In genomic region chr14:72247896-72248295, GRCh38 we compare ENCODE assay signal across 26 cellular contexts.
A peak's percentile ranks its signal among the peaks of the same experiment; 100 is the strongest.
DNase-seq lines count a peak whose midpoint lies in the region; ATAC-seq and TF ChIP-seq lines count a peak whose summit lies in the region.
"Had no signal": no experiment of that assay in that cellular context is flagged by ENCODE, and none has a peak within 500 bp of the region (broad histone marks: within the 10 kb centered on the region; RNA-seq: fewer than 3 reads in every experiment).

No MANE protein-coding gene starts in this region.

- peaks cover 23% of the 10 kb centered on the region for H3K9me3 Mint-ChIP-seq in mesothelial cell of epicardium

- ATAC-seq in Right ventricle myocardium superior (ENCODE audit: poor library complexity) (peak; percentile 60), heart right ventricle (peak in 5 of 8 donors; percentile 54 to 80 (median 72))
- ATAC-seq: GM12878 had no signal

- WGBS in heart right ventricle, 2 donors: 33 to 38% methylated on average over 1 of the region's 1 CpG
- 80% methylated on average over 1 of the region's 1 CpG for WGBS in esophagus muscularis mucosa

- H3K4me1 ChIP-seq in heart right ventricle (peaks cover 0 to 34% (median 22%) of the 10 kb centered on the region in 9 donors), left ventricle myocardium inferior (peaks cover 24% of the 10 kb centered on the region), esophagus muscularis mucosa (peaks cover 0 to 15% (median 12%) of the 10 kb centered on the region in 4 donors), tibial artery (peaks cover 0 to 31% (median 0%) of the 10 kb centered on the region in 4 donors)
- H3K4me1 ChIP-seq: BE2C had no signal

- H3K4me3 Mint-ChIP-seq in mesothelial cell of epicardium: no peak overlapping the region
- H3K4me3 Mint-ChIP-seq: CD14-positive monocyte; CD4-positive, alpha-beta memory T cell; CD4-positive, CD25-positive, alpha-beta regulatory T cell; CD8-positive, alpha-beta memory T cell had no signal

- no peak for TF ChIP-seq CTCF in heart right ventricle (IDR thresholded peaks at IDR 0.05)
- no peak for TF ChIP-seq CTCF in left ventricle myocardium inferior (IDR thresholded peaks at IDR 0.05; ENCODE audit: borderline replicate concordance)
- no peak for TF ChIP-seq CTCF in esophagus muscularis mucosa (IDR thresholded peaks at IDR 0.05)
- TF ChIP-seq CTCF in mesothelial cell of epicardium (IDR thresholded peaks at IDR 0.05; ENCODE audit: unreplicated experiment): no peak
- TF ChIP-seq CTCF in tibial artery (IDR thresholded peaks at IDR 0.05): no peak

- intact Hi-C loops in Right ventricle myocardium superior (cut with DNase I) (no loop called here), cardiac septum (cut with DNase I) (no loop called here), heart right ventricle (cut with DNase I) (no loop called here), left ventricle myocardium inferior (cut with micrococcal nuclease) (no loop called here), esophagus muscularis mucosa (cut with DNase I) (no loop called here), tibial artery (cut with DNase I; ENCODE audit: low total_unique reads) (no loop called here)

- H3K4me1 Mint-ChIP-seq in mesothelial cell of epicardium: peaks cover 21% of the 10 kb centered on the region
- H3K4me1 Mint-ChIP-seq: CD14-positive monocyte; CD4-positive, alpha-beta memory T cell; CD4-positive, CD25-positive, alpha-beta regulatory T cell; CD8-positive, alpha-beta memory T cell had no signal

- no peak overlapping the region for H3K4me3 ChIP-seq in heart right ventricle
- H3K4me3 ChIP-seq in left ventricle myocardium inferior: no peak overlapping the region
- H3K4me3 ChIP-seq in esophagus muscularis mucosa: no peak overlapping the region
- no peak overlapping the region for H3K4me3 ChIP-seq in tibial artery
- H3K4me3 ChIP-seq: BLaER1, GM12878 had no signal

- no peak for TF ChIP-seq EP300 in esophagus muscularis mucosa (IDR thresholded peaks at IDR 0.05)

- H3K36me3 Mint-ChIP-seq in mesothelial cell of epicardium: no peaks in the 10 kb centered on the region
- H3K36me3 Mint-ChIP-seq: CD14-positive monocyte; CD4-positive, alpha-beta memory T cell; CD4-positive, CD25-positive, alpha-beta regulatory T cell; CD8-positive, alpha-beta memory T cell had no signal

- no peak for DNase-seq in Right ventricle myocardium superior
- DNase-seq in cardiac septum (ENCODE audit: low spot score): no peak
- DNase-seq in heart right ventricle: no peak
- no peak for DNase-seq in left ventricle myocardium inferior
- DNase-seq in esophagus muscularis mucosa (ENCODE audit: extremely low spot score): peak; percentile 5
- DNase-seq in mesothelial cell of epicardium (ENCODE audit: low spot score in 2 of 2, unreplicated experiment in 2 of 2): no peak
- no peak for DNase-seq in epidermal melanocyte (ENCODE audit: insufficient read length, low spot score)
- DNase-seq in tibial artery: no peak
- DNase-seq: 8988T; ACHN; BE2C; C1 segment of cervical spinal cord; CD4-positive, alpha-beta memory T cell; CD4-positive, CD25-positive, alpha-beta regulatory T cell; CD8-positive, alpha-beta memory T cell; COR-L47; DMS 273 treated with DMSO at 0.1 percent for 48 hours; DMS153; DMS53; DMS79; DND-41; EL; GDM1 had no signal

- no peaks in the 10 kb centered on the region for H3K27me3 Mint-ChIP-seq in mesothelial cell of epicardium (ENCODE audit: low read depth)

- H3K27me3 ChIP-seq in heart right ventricle (no peaks in the 10 kb centered on the region), left ventricle myocardium inferior (ENCODE audit: low read depth) (no peaks in the 10 kb centered on the region), esophagus muscularis mucosa (no peaks in the 10 kb centered on the region), tibial artery (no peaks in the 10 kb centered on the region)
- H3K27me3 ChIP-seq: BLaER1 had no signal

- H3K27ac ChIP-seq in heart right ventricle (no peak overlapping the region), left ventricle myocardium inferior (replicated peaks) (no peak overlapping the region), esophagus muscularis mucosa (replicated peaks in 1 of 4) (no peak overlapping the region), tibial artery (no peak overlapping the region)
- H3K27ac ChIP-seq: BLaER1 had no signal

- no peak for TF ChIP-seq POLR2A in esophagus muscularis mucosa (IDR thresholded peaks at IDR 0.05; ENCODE audit: low read depth)

- H3K27ac Mint-ChIP-seq in mesothelial cell of epicardium: peak overlapping the region; percentile 51
- H3K27ac Mint-ChIP-seq: CD14-positive monocyte; CD4-positive, alpha-beta memory T cell; CD4-positive, CD25-positive, alpha-beta regulatory T cell; CD8-positive, alpha-beta memory T cell had no signal

- H3K36me3 ChIP-seq in heart right ventricle (no peaks in the 10 kb centered on the region), left ventricle myocardium inferior (no peaks in the 10 kb centered on the region), esophagus muscularis mucosa (no peaks in the 10 kb centered on the region), tibial artery (no peaks in the 10 kb centered on the region)
- H3K36me3 ChIP-seq: BE2C, BLaER1 had no signal

- peaks cover 0 to 15% (median 0%) of the 10 kb centered on the region in 11 donors for H3K9me3 ChIP-seq in heart right ventricle
- H3K9me3 ChIP-seq in left ventricle myocardium inferior (replicated peaks): no peaks in the 10 kb centered on the region
- no peaks in the 10 kb centered on the region for H3K9me3 ChIP-seq in esophagus muscularis mucosa
- no peaks in the 10 kb centered on the region for H3K9me3 ChIP-seq in tibial artery
- H3K9me3 ChIP-seq: BE2C had no signal
